9 cellular contexts compared by ENCODE assay signal in genomic region chr9:115672477-115673316, GRCh38.
DNase-seq lines count a peak whose midpoint lies in the region; ATAC-seq and TF ChIP-seq lines count a peak whose summit lies in the region.
"Had no signal": no experiment of that assay in that cellular context is flagged by ENCODE, and none has a peak within 500 bp of the region (broad histone marks: within the 10 kb centered on the region; RNA-seq: fewer than 3 reads in every experiment).

No MANE protein-coding gene starts in this region.

- peak overlapping the region; percentile 88 for H3K9ac ChIP-seq in SK-N-SH

- H3K9me2 ChIP-seq in GM23338 (ENCODE audit: insufficient read depth) (0 out of 2 replicates have a peak, but pooled peaks cover 9% of the 10 kb centered on the region), SK-N-SH (no peaks in the 10 kb centered on the region)

- H3K4me2 ChIP-seq in GM23338 (no peak overlapping the region), SK-N-SH (peak overlapping the region; percentile 72)

- H3K27me3 Mint-ChIP-seq in GM23338 (ENCODE audit: insufficient read depth, low read depth, poor library complexity): no peaks in the 10 kb centered on the region

- H3K27ac Mint-ChIP-seq in GM23338: no peak overlapping the region

- 12% methylated on average over 7 of the region's 7 CpGs for whole genome bisulfite sequencing in SK-N-SH (ENCODE audit: low lambda C conversion rate)

- H3F3A ChIP-seq in GM23338 (replicated peaks; ENCODE audit: low read depth) (no peaks in the 10 kb centered on the region), SK-N-SH (replicated peaks; ENCODE audit: insufficient read depth) (peaks cover 67% of the 10 kb centered on the region)

- peaks cover 14% of the 10 kb centered on the region; the same call in 2 of the 3 replicates for H3K9me3 Mint-ChIP-seq in GM23338

- H3K4me3 ChIP-seq in GM23338 (no peak overlapping the region), SK-N-SH (ENCODE audit: low read depth in 2 of 2, low read length in 1 of 2) (peak overlapping the region; percentile 7 to 13; a peak in 2 of 4 replicates), foreskin fibroblast (ENCODE audit: low read depth in 1 of 2, low read length in 2 of 2) (peak overlapping the region in 1 of 2 donors; percentile 18)

- DNase-seq in GM23338 (ENCODE audit: low spot score): peak; percentile 10
- no peak for DNase-seq in SK-N-SH
- DNase-seq in foreskin fibroblast: peak; percentile 86 to 95
- DNase-seq in sciatic nerve (ENCODE audit: low spot score): no peak
- no peak for DNase-seq in SIG-M5 treated with dmso at 0.1 percent for 504 hours (lab: John Stamatoyannopoulos, UW; ENCODE audit: unreplicated experiment)
- DNase-seq in activated effector memory CD4-positive, alpha-beta T cell treated with Interleukin-2 at 50 U/mL for 16 hours: no peak
- DNase-seq in NCI-H2196 treated with DMSO at 0.1 percent for 48 hours (lab: John Stamatoyannopoulos, UW; ENCODE audit: unreplicated experiment): no peak
- DNase-seq: NCI-H446 had no signal

- intact Hi-C loops in sciatic nerve (cut with DNase I): no loop called here

- H2AFZ ChIP-seq in GM23338 (peak overlapping the region; percentile 19; the same call in 1 of the 2 replicates), SK-N-SH (ENCODE audit: low read depth) (no peak overlapping the region)

- H3K36me3 ChIP-seq in GM23338 (ENCODE audit: insufficient read depth) (no peaks in the 10 kb centered on the region), SK-N-SH (replicated peaks in 1 of 2; ENCODE audit: control insufficient read depth in 1 of 2, insufficient read depth in 2 of 2, low read length in 1 of 2) (peaks cover 0 to 5% of the 10 kb centered on the region in 2 experiments)

- no peaks in the 10 kb centered on the region for H3K27me3 ChIP-seq in GM23338 (ENCODE audit: insufficient read depth)
- no peaks in the 10 kb centered on the region for H3K27me3 ChIP-seq in SK-N-SH (ENCODE audit: insufficient read depth)

- H3K36me3 Mint-ChIP-seq in GM23338 (ENCODE audit: low read depth): peaks cover 8% of the 10 kb centered on the region; the same call in 1 of the 3 replicates

- peaks cover 2% of the 10 kb centered on the region; the same call in 1 of the 3 replicates for H3K4me1 Mint-ChIP-seq in GM23338

- no peaks in the 10 kb centered on the region for H3K9me3 ChIP-seq in SK-N-SH

- ATAC-seq in GM23338 (no peak), sciatic nerve (peak; percentile 79), GM21447 (IDR thresholded peaks at IDR 0.05; ENCODE audit: unreplicated experiment) (no peak)

- CTCF ChIA-PET in SK-N-SH (lab: Yijun Ruan, JAX): interaction anchor here (0.7 kb wide), 1 partner anchor 517 kb away, joined by 3 read pairs; no protein-coding TSS in a partner anchor

- H4K20me1 ChIP-seq in GM23338 (replicated peaks; ENCODE audit: insufficient read depth): no peaks in the 10 kb centered on the region
- H4K20me1 ChIP-seq in SK-N-SH (ENCODE audit: insufficient read depth): no peaks in the 10 kb centered on the region

- H3K4me1 ChIP-seq in GM23338 (ENCODE audit: insufficient read depth): no peaks in the 10 kb centered on the region
- H3K4me1 ChIP-seq in SK-N-SH (ENCODE audit: control insufficient read depth in 1 of 2, insufficient read depth in 2 of 2, low read depth in 1 of 2, low read length in 1 of 2): peaks cover 0 to 39% of the 10 kb centered on the region in 2 experiments; a peak in 1 of 4 replicates

- TF ChIP-seq EP300 in SK-N-SH (IDR thresholded peaks at IDR 0.05; ENCODE audit: borderline replicate concordance in 1 of 2, low read depth in 1 of 2, low read length in 1 of 2): peak; percentile 58 to 98

- no peak for TF ChIP-seq CTCF in GM23338 (conservative IDR thresholded peaks at IDR 0.05; ENCODE audit: low read depth in 2 of 2)
- TF ChIP-seq CTCF in SK-N-SH (IDR thresholded peaks at IDR 0.05): peak; percentile 19; the same call in 1 of the 2 replicates
- no peak for TF ChIP-seq CTCF in foreskin fibroblast (IDR thresholded peaks at IDR 0.05; ENCODE audit: low read depth, low read length)

- H3K27ac ChIP-seq in GM23338 (ENCODE audit: low read depth): no peak overlapping the region
- H3K27ac ChIP-seq in SK-N-SH (ENCODE audit: low read depth in 2 of 2, low read length in 1 of 2): peak overlapping the region; percentile 86 to 100; a peak in 3 of 4 replicates

- no peak overlapping the region for H3K4me3 Mint-ChIP-seq in GM23338

- no peak for TF ChIP-seq RAD21 in SK-N-SH (IDR thresholded peaks at IDR 0.05; ENCODE audit: low read length)

- H3K79me2 ChIP-seq in GM23338 (replicated peaks; ENCODE audit: insufficient read depth) (no peaks in the 10 kb centered on the region), SK-N-SH (ENCODE audit: insufficient read depth) (peaks cover 5% of the 10 kb centered on the region; the same call in 1 of the 2 replicates)

- POLR2A ChIA-PET in SK-N-SH (lab: Yijun Ruan, JAX): no interaction called here

TF ChIP-seq in GM23338, 12 proteins besides CTCF, POLR2A, EP300 and RAD21:
- TF ChIP-seq ZNF331 (CRISPR knock-in tag; IDR thresholded peaks at IDR 0.05; ENCODE audit: low read depth): no peak
- TF ChIP-seq ZNF114 (CRISPR knock-in tag; IDR thresholded peaks at IDR 0.05): no peak
- TF ChIP-seq NANOG (IDR thresholded peaks at IDR 0.05; ENCODE audit: borderline replicate concordance): no peak
- no peak for TF ChIP-seq ETS1 (IDR thresholded peaks at IDR 0.05)
- TF ChIP-seq EZH2phosphoT487 (IDR thresholded peaks at IDR 0.05; ENCODE audit: unreplicated experiment): no peak
- no peak for TF ChIP-seq JUNB (IDR thresholded peaks at IDR 0.05; ENCODE audit: unreplicated experiment)

TF ChIP-seq in SK-N-SH, 30 proteins besides CTCF, POLR2A, EP300 and RAD21 (continues in another document):
- TF ChIP-seq USF2 (IDR thresholded peaks at IDR 0.05; ENCODE audit: borderline replicate concordance, low read depth, low read length): no peak
- no peak for TF ChIP-seq USF1 (IDR thresholded peaks at IDR 0.05; ENCODE audit: borderline replicate concordance, low read depth)
- TF ChIP-seq TAF1 (IDR thresholded peaks at IDR 0.05; ENCODE audit: borderline replicate concordance, low read depth, low read length): peak; percentile 63; the same call in 1 of the 2 replicates
- TF ChIP-seq MEF2A (IDR thresholded peaks at IDR 0.05; ENCODE audit: borderline replicate concordance, low read depth): peak; percentile 53; the same call in 1 of the 2 replicates
- no peak; the same call in 1 of the 2 replicates for TF ChIP-seq SIN3A (IDR thresholded peaks at IDR 0.05; ENCODE audit: borderline replicate concordance, low read depth, low read length)
- no peak for TF ChIP-seq IRF3 (IDR thresholded peaks at IDR 0.05; ENCODE audit: low read depth, low read length)
- TF ChIP-seq POLR2AphosphoS5 (IDR thresholded peaks at IDR 0.05; ENCODE audit: low read depth, low read length): peak; percentile 71; the same call in 1 of the 2 replicates
- peak; percentile 99 for TF ChIP-seq PBX3 (IDR thresholded peaks at IDR 0.05)
- peak; percentile 81 for TF ChIP-seq ZBTB33 (IDR thresholded peaks at IDR 0.05; ENCODE audit: borderline replicate concordance, low read depth)
- TF ChIP-seq JUND (IDR thresholded peaks at IDR 0.05): peak; percentile 95
- TF ChIP-seq FOSL2 (IDR thresholded peaks at IDR 0.05; ENCODE audit: borderline replicate concordance, low read depth): peak; percentile 85; the same call in 1 of the 2 replicates

Comparison
In these comparisons a context has a peak if more than half of its experiments do, and no peak if none do; other contexts are left out.
1. DNase-seq: peak in GM23338 (single experiment) and foreskin fibroblast (2 of 2); none in SK-N-SH (single experiment), sciatic nerve (single experiment), SIG-M5 treated with dmso at 0.1 percent for 504 hours (single experiment), activated effector memory CD4-positive, alpha-beta T cell treated with Interleukin-2 at 50 U/mL for 16 hours (single experiment) and NCI-H2196 treated with DMSO at 0.1 percent for 48 hours (single experiment).